Comparison of ENCODE assay signal across 23 cellular contexts in genomic region chr1:191889623-191890003, GRCh38.
"Had no signal": no experiment of that assay in that cellular context is flagged by ENCODE, and none has a peak within 500 bp of the region (broad histone marks: within the 10 kb centered on the region; RNA-seq: fewer than 3 reads in every experiment).

No MANE protein-coding gene starts in this region.

- H3K27me3 Mint-ChIP-seq: activated CD4-positive, alpha-beta T cell treated with anti-CD3 and anti-CD28 coated beads, Interleukin-2, amount 10 ng/mL, durations not matched to agents 7 days and 5 days; activated CD8-positive, alpha-beta memory T cell treated with anti-CD3 and anti-CD28 coated beads, Interleukin-2, amount 10 ng/mL, durations not matched to agents 7 days and 5 days; activated CD8-positive, alpha-beta T cell treated with anti-CD3 and anti-CD28 coated beads for 36 hours; activated naive CD8-positive, alpha-beta T cell treated with anti-CD3 and anti-CD28 coated beads, Interleukin-2, amount 50 U/mL, for 24 hours; naive thymus-derived CD4-positive, alpha-beta T cell; stimulated activated memory B cell treated with anti-CD40 and anti-IgM and Interleukin-4, amounts not matched to agents 10 μg/mL and 1 μg/mL and 100 μg/mL, for 72 hours had no signal

- H3K9me3 ChIP-seq: left lung, stomach, transverse colon, vagina had no signal

- H3K79me2 ChIP-seq: hepatocyte had no signal

- H3K4me3 ChIP-seq: hepatocyte, left lung, lung, stomach, transverse colon, vagina had no signal

- ATAC-seq: activated CD8-positive, alpha-beta memory T cell treated with anti-CD3 and anti-CD28 coated beads, Interleukin-2, amount 10 ng/mL, durations not matched to agents 7 days and 5 days; activated CD8-positive, alpha-beta T cell treated with anti-CD3 and anti-CD28 coated beads for 36 hours; activated naive CD8-positive, alpha-beta T cell treated with anti-CD3 and anti-CD28 coated beads, Interleukin-2, amount 50 U/mL, for 24 hours; foreskin keratinocyte; naive thymus-derived CD4-positive, alpha-beta T cell; stimulated activated memory B cell treated with anti-CD40 and anti-IgM and Interleukin-4, amounts not matched to agents 10 μg/mL and 1 μg/mL and 100 μg/mL, for 72 hours had no signal

- FAIRE-seq: small intestine had no signal

- H3K9me3 Mint-ChIP-seq: activated CD4-positive, alpha-beta T cell treated with anti-CD3 and anti-CD28 coated beads, Interleukin-2, amount 10 ng/mL, durations not matched to agents 7 days and 5 days; stimulated activated memory B cell treated with anti-CD40 and anti-IgM and Interleukin-4, amounts not matched to agents 10 μg/mL and 1 μg/mL and 100 μg/mL, for 72 hours had no signal

- H3K27ac Mint-ChIP-seq: activated CD4-positive, alpha-beta T cell treated with anti-CD3 and anti-CD28 coated beads, Interleukin-2, amount 10 ng/mL, durations not matched to agents 7 days and 5 days; activated CD8-positive, alpha-beta memory T cell treated with anti-CD3 and anti-CD28 coated beads, Interleukin-2, amount 10 ng/mL, durations not matched to agents 7 days and 5 days; activated CD8-positive, alpha-beta T cell treated with anti-CD3 and anti-CD28 coated beads for 36 hours; activated naive CD8-positive, alpha-beta T cell treated with anti-CD3 and anti-CD28 coated beads, Interleukin-2, amount 50 U/mL, for 24 hours; immature natural killer cell; naive thymus-derived CD4-positive, alpha-beta T cell; stimulated activated memory B cell treated with anti-CD40 and anti-IgM and Interleukin-4, amounts not matched to agents 10 μg/mL and 1 μg/mL and 100 μg/mL, for 72 hours had no signal

- H3K27me3 ChIP-seq: foreskin keratinocyte, hepatocyte, left lung, stomach, transverse colon, vagina had no signal

- H3K36me3 Mint-ChIP-seq: activated CD8-positive, alpha-beta memory T cell treated with anti-CD3 and anti-CD28 coated beads, Interleukin-2, amount 10 ng/mL, durations not matched to agents 7 days and 5 days; naive thymus-derived CD4-positive, alpha-beta T cell; stimulated activated memory B cell treated with anti-CD40 and anti-IgM and Interleukin-4, amounts not matched to agents 10 μg/mL and 1 μg/mL and 100 μg/mL, for 72 hours had no signal

- H3K27ac ChIP-seq: foreskin keratinocyte, hepatocyte, left lung, stomach, transverse colon, vagina, WERI-Rb-1 had no signal

- H3K4me3 Mint-ChIP-seq: activated CD4-positive, alpha-beta T cell treated with anti-CD3 and anti-CD28 coated beads, Interleukin-2, amount 10 ng/mL, durations not matched to agents 7 days and 5 days; activated CD8-positive, alpha-beta memory T cell treated with anti-CD3 and anti-CD28 coated beads, Interleukin-2, amount 10 ng/mL, durations not matched to agents 7 days and 5 days; activated CD8-positive, alpha-beta T cell treated with anti-CD3 and anti-CD28 coated beads for 36 hours; activated naive CD8-positive, alpha-beta T cell treated with anti-CD3 and anti-CD28 coated beads, Interleukin-2, amount 50 U/mL, for 24 hours; immature natural killer cell; naive thymus-derived CD4-positive, alpha-beta T cell; stimulated activated memory B cell treated with anti-CD40 and anti-IgM and Interleukin-4, amounts not matched to agents 10 μg/mL and 1 μg/mL and 100 μg/mL, for 72 hours had no signal

- H3K4me1 Mint-ChIP-seq: activated CD4-positive, alpha-beta T cell treated with anti-CD3 and anti-CD28 coated beads, Interleukin-2, amount 10 ng/mL, durations not matched to agents 7 days and 5 days; activated CD8-positive, alpha-beta memory T cell treated with anti-CD3 and anti-CD28 coated beads, Interleukin-2, amount 10 ng/mL, durations not matched to agents 7 days and 5 days; activated naive CD8-positive, alpha-beta T cell treated with anti-CD3 and anti-CD28 coated beads, Interleukin-2, amount 50 U/mL, for 24 hours; immature natural killer cell; naive thymus-derived CD4-positive, alpha-beta T cell; stimulated activated memory B cell treated with anti-CD40 and anti-IgM and Interleukin-4, amounts not matched to agents 10 μg/mL and 1 μg/mL and 100 μg/mL, for 72 hours had no signal

- H3K36me3 ChIP-seq: left lung, stomach, transverse colon, vagina, WERI-Rb-1 had no signal

- H3K4me1 ChIP-seq: foreskin keratinocyte, left lung, stomach, transverse colon, vagina had no signal

- DNase-seq: activated CD4-positive, alpha-beta T cell treated with anti-CD3 and anti-CD28 coated beads, Interleukin-2, amount 10 ng/mL, durations not matched to agents 7 days and 5 days; activated CD4-positive, CD25-positive, alpha-beta regulatory T cell treated with anti-CD3 and anti-CD28 coated beads, Interleukin-2, amount 50 U/mL, for 72 hours; activated CD8-positive, alpha-beta memory T cell treated with anti-CD3 and anti-CD28 coated beads, Interleukin-2, amount 10 ng/mL, durations not matched to agents 7 days and 5 days; activated CD8-positive, alpha-beta T cell treated with anti-CD3 and anti-CD28 coated beads for 36 hours; activated effector memory CD4-positive, alpha-beta T cell treated with anti-CD3 and anti-CD28 coated beads, Interleukin-2, amount 50 U/mL, for 16 hours; activated naive CD4-positive, alpha-beta T cell treated with anti-CD3 and anti-CD28 coated beads, Interleukin-2, amount 50 U/mL, for 16 hours; activated naive CD8-positive, alpha-beta T cell treated with anti-CD3 and anti-CD28 coated beads, Interleukin-2, amount 50 U/mL, for 24 hours; activated T-cell treated with anti-CD3 and anti-CD28 coated beads for 4 hours; dermis blood vessel endothelial cell; effector CD8-positive, alpha-beta T cell; foreskin keratinocyte; immature natural killer cell; left lung; naive thymus-derived CD4-positive, alpha-beta T cell; small intestine; stimulated activated CD4-positive, alpha-beta T cell treated with anti-CD3 and anti-CD28 coated beads, Interleukin-15, amount 100 ng/mL, for 24 hours; stomach; transverse colon; WERI-Rb-1 had no signal
